In genomic region chr4:107719927-107720722, GRCh38 we compare ENCODE assay signal across 8 cellular contexts. TPM values are rescaled to one million over a fixed set of nuclear protein-coding genes. Genes with fewer than 3 reads are reported as not detected.
DNase-seq lines count a peak whose midpoint lies in the region; ATAC-seq and TF ChIP-seq lines count a peak whose summit lies in the region.

Gene PAPSS1 (minus strand): TSS chr4:107720234. CDS start chr4:107720179, 55 bp downstream.

- in situ Hi-C loops in KBM-7 (cut with MboI; ENCODE audit: low pct_unique_long_range_greater_than_20kb, low sequenced_read_pairs): no loop called here

- H3K9me3 ChIP-seq in PC-9 (ENCODE audit: insufficient read depth, low read depth): no peaks in the 10 kb centered on the region

- peaks cover 5% of the 10 kb centered on the region; the same call in 1 of the 2 replicates for H3F3A ChIP-seq in PC-9 (ENCODE audit: insufficient read depth, low read depth)

- TF ChIP-seq CTCF in PC-9 (conservative IDR thresholded peaks at IDR 0.05): no peak
- TF ChIP-seq CTCF in epithelial cell of proximal tubule (conservative IDR thresholded peaks at IDR 0.05; ENCODE audit: low read depth, low read length): no peak

- peak; percentile 89 for ATAC-seq in GM21723 (IDR thresholded peaks at IDR 0.05; ENCODE audit: unreplicated experiment)

- H3K79me2 ChIP-seq in PC-9 (ENCODE audit: low read depth): 0 out of 2 replicates have a peak, but pooled peaks cover 4% of the 10 kb centered on the region

- peak within 1 kb of the TSS; percentile 74 for H3K27ac ChIP-seq in PC-9

- CTCF ChIA-PET in PC-9 (lab: Charles Lee): no interaction called here

- POLR2A ChIA-PET in PC-9 (lab: Charles Lee; ENCODE audit: unreplicated experiment): interaction anchor here (0.5 to 0.7 kb wide), 6 partner anchors 17 to 869 kb away, joined by 4 to 10 read pairs (median 6); no protein-coding TSS in a partner anchor

- H3K36me3 ChIP-seq in PC-9 (ENCODE audit: low read depth): no peaks in the 10 kb centered on the region

- H2AFZ ChIP-seq in PC-9: peak within 1 kb of the TSS; percentile 99

- peak within 1 kb of the TSS; percentile 96 for H3K4me2 ChIP-seq in PC-9

- peak; percentile 85 for DNase-seq in DMS53 treated with DMSO at 0.1 percent for 48 hours (lab: John Stamatoyannopoulos, UW; ENCODE audit: unreplicated experiment)
- peak; percentile 99 for DNase-seq in KBM-7
- peak; percentile 86 to 93 for DNase-seq in PC-9
- DNase-seq in activated T-cell treated with anti-CD3 and anti-CD28 coated beads, Interleukin-2, amount 50 U/mL, for 1 hour: peak; percentile 96
- peak; percentile 80 for DNase-seq in epithelial cell of proximal tubule (ENCODE audit: low read depth)
- peak; percentile 98 for DNase-seq in mucosa of gallbladder (ENCODE audit: low spot score)
- DNase-seq in stimulated activated CD8-positive, alpha-beta memory T cell treated with anti-CD3 and anti-CD28 coated beads, Interleukin-4, amount 100 ng/mL, for 24 hours (ENCODE audit: low read depth): peak; percentile 90

- no peaks in the 10 kb centered on the region for H3K27me3 ChIP-seq in PC-9 (ENCODE audit: insufficient read depth, low read depth)

- no TSS peak for BruUV-seq in PC-9 (replicated peaks; lab: Mats Ljungman, UMichigan)

- H3K9me2 ChIP-seq in PC-9 (ENCODE audit: insufficient read depth): no peaks in the 10 kb centered on the region

- H3K4me1 ChIP-seq in PC-9 (replicated peaks; ENCODE audit: insufficient read depth): peaks cover 10% of the 10 kb centered on the region

- H4K20me1 ChIP-seq in PC-9 (ENCODE audit: insufficient read depth): no peaks in the 10 kb centered on the region

- H3K4me3 ChIP-seq in PC-9: peak within 1 kb of the TSS; percentile 82
- peak within 1 kb of the TSS; percentile 98 for H3K4me3 ChIP-seq in epithelial cell of proximal tubule (ENCODE audit: low read depth, low read length)

- intact Hi-C loops in PC-9 (cut with micrococcal nuclease; ENCODE audit: unreplicated experiment): loop anchor here (1.0 to 2.0 kb wide), 2 partner anchors 104 to 271 kb away; partner anchors contain the start of gene SGMS2

RNA-seq across cellular contexts. Expression of gene PAPSS1, which starts in this region (rescaled TPM):
- total RNA-seq in PC-9 (2021): 18.8 and 26.8 TPM in 2 replicates
- total RNA-seq in epithelial cell of proximal tubule: 43.8 and 51.2 TPM in 2 replicates
- total RNA-seq in mucosa of gallbladder: 53.8 TPM

Comparison
In these comparisons a context has a peak if more than half of its experiments do, and no peak if none do; other contexts are left out.
1. Peak in every context shown above with its lines: DNase-seq, ATAC-seq, H3K4me3 ChIP-seq and H3K27ac ChIP-seq.